ENCODE assay signal across 8 cellular contexts in genomic region chr6:2972219-2972487, GRCh38. TPM values are rescaled to one million over a fixed set of nuclear protein-coding genes. Genes with fewer than 3 reads are reported as not detected.
DNase-seq lines count a peak whose midpoint lies in the region; ATAC-seq and TF ChIP-seq lines count a peak whose summit lies in the region.
"Not testable (repeated sequence)": the region's sequence is repeated elsewhere in the genome, so short reads cannot be mapped to it uniquely, and the experiment has no call there.

No MANE protein-coding gene starts in this region.

- H2BK5ac ChIP-seq in neuronal stem cell (ENCODE audit: low read length), result not testable (repeated sequence)

- H3K9ac ChIP-seq in HUES6 (ENCODE audit: low read length); neuronal stem cell (ENCODE audit: low read depth, low read length, poor library complexity): not testable (repeated sequence)

- not testable (repeated sequence) for H3K4me1 ChIP-seq in HUES6 (ENCODE audit: control insufficient read depth, insufficient read depth, low read length); neuronal stem cell (ENCODE audit: control insufficient read depth in 2 of 2, insufficient read depth in 1 of 2, low read depth in 1 of 2, low read length in 2 of 2)
- H3K4me1 ChIP-seq in left lung (peaks cover 6 to 43% of the 10 kb centered on the region in 2 donors), stomach (peaks cover 15 to 41% (median 28%) of the 10 kb centered on the region in 4 donors)

- H3K14ac ChIP-seq in neuronal stem cell (ENCODE audit: low read length), result not testable (repeated sequence)

- H3K36me3 Mint-ChIP-seq in activated CD4-positive, alpha-beta T cell treated with anti-CD3 and anti-CD28 coated beads, Interleukin-2, amount 10 ng/mL, durations not matched to agents 24 days and 14 days (ENCODE audit: low read depth), result not testable (repeated sequence)

- H3K23ac ChIP-seq in neuronal stem cell (ENCODE audit: low read depth, low read length, poor library complexity), result not testable (repeated sequence)

- H3K18ac ChIP-seq in neuronal stem cell (ENCODE audit: low read length), result not testable (repeated sequence)

- not testable (repeated sequence) for H2BK120ac ChIP-seq in neuronal stem cell (ENCODE audit: low read depth, low read length)

- TF ChIP-seq EP300 in stomach (IDR thresholded peaks at IDR 0.05), result not testable (repeated sequence)

- H2AK5ac ChIP-seq in neuronal stem cell (ENCODE audit: low read depth, low read length), result not testable (repeated sequence)

- H2AFZ ChIP-seq in neuronal stem cell (ENCODE audit: low read length), result peak overlapping the region; percentile 93

- H4K8ac ChIP-seq in neuronal stem cell (ENCODE audit: low read depth, low read length), result not testable (repeated sequence)

- intact Hi-C loops in activated CD4-positive, alpha-beta T cell treated with anti-CD3 and anti-CD28 coated beads, Interleukin-2, amount 10 ng/mL, durations not matched to agents 24 days and 14 days (cut with micrococcal nuclease); left lung (cut with DNase I); stomach (cut with DNase I; ENCODE audit: low total_unique reads): not testable (repeated sequence)

- WGBS in neuronal stem cell (ENCODE audit: extremely low coverage in 2 of 2, insufficient read length in 2 of 2, insufficient replicate concordance in 1 of 2), 2 donors, result no CpG with 5 or more reads among the region's 1 CpG
- 11 to 72% (median 65%) methylated on average over 1 of the region's 1 CpG for WGBS in stomach, 5 donors

- not testable (repeated sequence) for TF ChIP-seq CTCF in AG09309 (IDR thresholded peaks at IDR 0.05; ENCODE audit: control insufficient read depth, insufficient read depth, low read depth, low read length, missing control alignments); astrocyte of the spinal cord (IDR thresholded peaks at IDR 0.05; ENCODE audit: low read depth, low read length); epithelial cell of esophagus (IDR thresholded peaks at IDR 0.05; ENCODE audit: insufficient read depth, low read depth, low read length, missing control alignments); left lung (IDR thresholded peaks at IDR 0.05); stomach (IDR thresholded peaks at IDR 0.05)

- not testable (repeated sequence) for H2BK12ac ChIP-seq in neuronal stem cell (ENCODE audit: low read length)

- H3K27ac Mint-ChIP-seq in activated CD4-positive, alpha-beta T cell treated with anti-CD3 and anti-CD28 coated beads, Interleukin-2, amount 10 ng/mL, durations not matched to agents 24 days and 14 days, result peak overlapping the region; percentile 74

- not testable (repeated sequence) for H2BK15ac ChIP-seq in neuronal stem cell (ENCODE audit: low read length)

- not testable (repeated sequence) for H3K79me1 ChIP-seq in neuronal stem cell (ENCODE audit: low read depth, low read length)

- H3K9me3 Mint-ChIP-seq in activated CD4-positive, alpha-beta T cell treated with anti-CD3 and anti-CD28 coated beads, Interleukin-2, amount 10 ng/mL, durations not matched to agents 24 days and 14 days, result not testable (repeated sequence)

- peak overlapping the region; percentile 79 for H3K4me3 Mint-ChIP-seq in activated CD4-positive, alpha-beta T cell treated with anti-CD3 and anti-CD28 coated beads, Interleukin-2, amount 10 ng/mL, durations not matched to agents 24 days and 14 days

- H4K91ac ChIP-seq in neuronal stem cell (ENCODE audit: low read depth, low read length, poor library complexity), result not testable (repeated sequence)

- not testable (repeated sequence) for TF ChIP-seq POLR2A in stomach (IDR thresholded peaks at IDR 0.05)

- peaks cover 51% of the 10 kb centered on the region for H3K27me3 Mint-ChIP-seq in activated CD4-positive, alpha-beta T cell treated with anti-CD3 and anti-CD28 coated beads, Interleukin-2, amount 10 ng/mL, durations not matched to agents 24 days and 14 days

- not testable (repeated sequence) for H3K4me2 ChIP-seq in neuronal stem cell (ENCODE audit: insufficient read depth, low read length, poor library complexity, severe bottlenecking)

- H3K36me3 ChIP-seq in HUES6 (ENCODE audit: control insufficient read depth, insufficient read depth, low read length); left lung; neuronal stem cell (replicated peaks in 1 of 2; ENCODE audit: control insufficient read depth in 2 of 2, insufficient read depth in 2 of 2, low read length in 2 of 2); stomach: not testable (repeated sequence)

- H3K27me3 ChIP-seq in HUES6 (ENCODE audit: control insufficient read depth, insufficient read depth, low read length); left lung; neuronal stem cell (ENCODE audit: control insufficient read depth in 3 of 3, insufficient read depth in 3 of 3, low read depth in 1 of 3, low read length in 3 of 3); stomach: not testable (repeated sequence)

- H3K4me3 ChIP-seq in AG09309 (ENCODE audit: control insufficient read depth, low read depth, low read length) (peak overlapping the region; percentile 64), HUES6 (ENCODE audit: low read depth, low read length) (peak overlapping the region; percentile 62), astrocyte of the spinal cord (ENCODE audit: low read depth, low read length) (peak overlapping the region; percentile 53), epithelial cell of esophagus (ENCODE audit: low read length) (peak overlapping the region; percentile 58), left lung (peak overlapping the region; percentile 53 to 68), neuronal stem cell (ENCODE audit: low read length in 2 of 2) (peak overlapping the region in 1 of 2 donors; percentile 61), stomach (peak overlapping the region; percentile 57 to 89 (median 73))

- H3K4ac ChIP-seq in neuronal stem cell (ENCODE audit: low read length), result not testable (repeated sequence)

- H3K27ac ChIP-seq in HUES6 (ENCODE audit: low read depth, low read length); neuronal stem cell (replicated peaks; ENCODE audit: low read length): not testable (repeated sequence)
- peak overlapping the region; percentile 97 to 98 for H3K27ac ChIP-seq in left lung
- peak overlapping the region; percentile 97 to 99 (median 98) for H3K27ac ChIP-seq in stomach

- DNase-seq in AG09309 (ENCODE audit: low read depth); activated CD4-positive, alpha-beta T cell treated with anti-CD3 and anti-CD28 coated beads, Interleukin-2, amount 10 ng/mL, durations not matched to agents 24 days and 14 days; astrocyte of the spinal cord (ENCODE audit: low read depth, low spot score); epithelial cell of esophagus (ENCODE audit: low read depth); left lung; neuronal stem cell (ENCODE audit: low spot score); stomach: not testable (repeated sequence)

- peaks cover 11% of the 10 kb centered on the region for H3K4me1 Mint-ChIP-seq in activated CD4-positive, alpha-beta T cell treated with anti-CD3 and anti-CD28 coated beads, Interleukin-2, amount 10 ng/mL, durations not matched to agents 24 days and 14 days

- ATAC-seq in left lung, result not testable (repeated sequence)

- not testable (repeated sequence) for H3K9me3 ChIP-seq in HUES6 (ENCODE audit: control insufficient read depth, insufficient read depth, low read depth, low read length); left lung; neuronal stem cell (replicated peaks in 1 of 2; ENCODE audit: control insufficient read depth in 2 of 2, insufficient read depth in 1 of 2, low read depth in 1 of 2, low read length in 2 of 2); stomach

- in situ Hi-C loops in astrocyte of the spinal cord (cut with HindIII; ENCODE audit: low sequenced_read_pairs), result not testable (repeated sequence)

RNA-seq across cellular contexts. Expression of gene SERPINB6, which starts 0.8 kb away (rescaled TPM):
- 33.1 and 36.2 TPM in 2 replicates for total RNA-seq in activated CD4-positive, alpha-beta T cell treated with anti-CD3 and anti-CD28 coated beads, Interleukin-2, amount 10 ng/mL, durations not matched to agents 24 days and 14 days
- total RNA-seq in left lung (100 to 1,000 TPM in 1 of 2 donors, 10 to 100 TPM in 1; 99.3 to 134 TPM), stomach (100 to 1,000 TPM in 4 of 5 donors, 10 to 100 TPM in 1; 79.1 to 208 (median 160) TPM)
- 8.4 TPM for polyA plus RNA-seq in neuronal stem cell (2013, experiment 1 of 2)
- polyA plus RNA-seq in neuronal stem cell (2013, experiment 2 of 2), result 9.3 TPM
- polyA plus RNA-seq in stomach, result 100 to 1,000 TPM in 2 of 3 donors, 10 to 100 TPM in 1; 93.1 to 281 (median 144) TPM

RNA-seq across cellular contexts. Expression of gene NQO2, which starts 27.5 kb away (rescaled TPM):
- total RNA-seq in activated CD4-positive, alpha-beta T cell treated with anti-CD3 and anti-CD28 coated beads, Interleukin-2, amount 10 ng/mL, durations not matched to agents 24 days and 14 days, result 29.1 and 34.0 TPM in 2 replicates
- total RNA-seq in left lung (10 to 100 TPM; 22.0 to 55.8 TPM), stomach (10 to 100 TPM in 1 of 5 donors, 1 to 10 TPM in 2, under 1 TPM in 1, not detected in 1; 0.87 to 35.5 (median 5.5) TPM)
- 28.9 TPM for polyA plus RNA-seq in neuronal stem cell (2013, experiment 1 of 2)
- polyA plus RNA-seq in neuronal stem cell (2013, experiment 2 of 2), result 28.0 TPM
- 10 to 100 TPM; 28.3 to 43.1 (median 41.9) TPM for polyA plus RNA-seq in stomach
